Comparison of ENCODE assay signal across 24 cellular contexts in genomic region chr4:120893314-120893713, GRCh38.
"Had no signal": no experiment of that assay in that cellular context is flagged by ENCODE, and none has a peak within 500 bp of the region (broad histone marks: within the 10 kb centered on the region; RNA-seq: fewer than 3 reads in every experiment).

No MANE protein-coding gene starts in this region.

- DNase-seq: dermis blood vessel endothelial cell; dorsolateral prefrontal cortex; effector CD4-positive, alpha-beta T cell; effector memory CD4-positive, alpha-beta T cell; foreskin fibroblast; foreskin melanocyte; gastrocnemius medialis; head of caudate nucleus; heart right ventricle; hippocampal formation; left cardiac atrium; left lung; left ventricle myocardium superior; lower lobe of right lung; mesenchymal stem cell; mucosa of descending colon; naive B cell had no signal

- H3K27me3 Mint-ChIP-seq: naive B cell had no signal

- ATAC-seq: gastrocnemius medialis, heart right ventricle, left cardiac atrium, left lung, left ventricle myocardium superior, lower lobe of right lung, mucosa of descending colon had no signal

- H3K27me3 ChIP-seq: dorsolateral prefrontal cortex, esophagus muscularis mucosa, gastrocnemius medialis, heart right ventricle, left lung had no signal

- H3K27ac Mint-ChIP-seq: mesothelial cell of epicardium, naive B cell had no signal

- FAIRE-seq: colon, endothelial cell of umbilical vein, islet of Langerhans, keratinocyte had no signal

- H3K36me3 Mint-ChIP-seq: naive B cell had no signal

- H3K4me1 Mint-ChIP-seq: mesothelial cell of epicardium, naive B cell had no signal

- H3K4me1 ChIP-seq: esophagus muscularis mucosa, gastrocnemius medialis, heart right ventricle, left lung, lower lobe of right lung had no signal

- H3K9me3 ChIP-seq: gastrocnemius medialis, left lung, lower lobe of right lung, mucosa of descending colon had no signal

- H3K36me3 ChIP-seq: gastrocnemius medialis, left lung, lower lobe of right lung had no signal

- H3K4me3 Mint-ChIP-seq: mesothelial cell of epicardium had no signal

- H3K27ac ChIP-seq: coronary artery, dorsolateral prefrontal cortex, esophagus muscularis mucosa, gastrocnemius medialis, heart right ventricle, left lung, lower lobe of right lung had no signal

- H3K4me3 ChIP-seq: coronary artery, dorsolateral prefrontal cortex, esophagus muscularis mucosa, gastrocnemius medialis, heart right ventricle, left lung, lower lobe of right lung, mucosa of descending colon had no signal
